ENCODE assay signal across 1 cellular context in the genomic region with DNA sequence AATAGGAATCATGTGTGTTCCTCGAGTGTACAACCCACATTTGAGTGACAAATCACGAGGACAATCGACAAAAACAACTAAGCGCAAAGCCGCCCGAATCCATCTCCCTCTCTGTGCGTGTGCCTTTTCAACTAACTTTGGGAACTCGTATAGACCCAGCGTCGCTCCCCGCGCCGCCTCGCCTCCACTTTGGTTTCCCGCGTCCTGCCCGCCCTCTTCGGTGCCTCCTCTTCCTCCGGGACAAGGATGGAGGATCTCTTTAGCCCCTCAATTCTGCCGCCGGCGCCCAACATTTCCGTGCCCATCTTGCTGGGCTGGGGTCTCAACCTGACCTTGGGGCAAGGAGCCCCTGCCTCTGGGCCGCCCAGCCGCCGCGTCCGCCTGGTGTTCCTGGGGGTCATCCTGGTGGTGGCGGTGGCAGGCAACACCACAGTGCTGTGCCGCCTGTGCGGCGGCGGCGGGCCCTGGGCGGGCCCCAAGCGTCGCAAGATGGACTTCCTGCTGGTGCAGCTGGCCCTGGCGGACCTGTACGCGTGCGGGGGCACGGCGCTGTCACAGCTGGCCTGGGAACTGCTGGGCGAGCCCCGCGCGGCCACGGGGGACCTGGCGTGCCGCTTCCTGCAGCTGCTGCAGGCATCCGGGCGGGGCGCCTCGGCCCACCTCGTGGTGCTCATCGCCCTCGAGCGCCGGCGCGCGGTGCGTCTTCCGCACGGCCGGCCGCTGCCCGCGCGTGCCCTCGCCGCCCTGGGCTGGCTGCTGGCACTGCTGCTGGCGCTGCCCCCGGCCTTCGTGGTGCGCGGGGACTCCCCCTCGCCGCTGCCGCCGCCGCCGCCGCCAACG.
TF ChIP-seq lines count a peak whose summit lies in the region.

A gene (plus strand): TSS at position 58 of the 840 bp plus-strand sequence. CDS start 189 bp downstream, at position 247.

TF ChIP-seq in A549, 52 proteins besides CTCF, POLR2A, EP300 and RAD21 (continued from another document):
- TF ChIP-seq, protein P1, sequence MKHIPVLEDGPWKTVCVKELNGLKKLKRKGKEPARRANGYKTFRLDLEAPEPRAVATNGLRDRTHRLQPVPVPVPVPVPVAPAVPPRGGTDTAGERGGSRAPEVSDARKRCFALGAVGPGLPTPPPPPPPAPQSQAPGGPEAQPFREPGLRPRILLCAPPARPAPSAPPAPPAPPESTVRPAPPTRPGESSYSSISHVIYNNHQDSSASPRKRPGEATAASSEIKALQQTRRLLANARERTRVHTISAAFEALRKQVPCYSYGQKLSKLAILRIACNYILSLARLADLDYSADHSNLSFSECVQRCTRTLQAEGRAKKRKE (CRISPR knock-in tag; IDR thresholded peaks at IDR 0.05; ENCODE audit: low read depth): peak; percentile 79; the same call in 1 of the 2 replicates
- no peak for TF ChIP-seq JUNB (IDR thresholded peaks at IDR 0.05)
- TF ChIP-seq HOXA7 (CRISPR knock-in tag; IDR thresholded peaks at IDR 0.05): no peak
- TF ChIP-seq, protein P2, sequence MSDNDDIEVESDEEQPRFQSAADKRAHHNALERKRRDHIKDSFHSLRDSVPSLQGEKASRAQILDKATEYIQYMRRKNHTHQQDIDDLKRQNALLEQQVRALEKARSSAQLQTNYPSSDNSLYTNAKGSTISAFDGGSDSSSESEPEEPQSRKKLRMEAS (IDR thresholded peaks at IDR 0.05): peak; percentile 94
- TF ChIP-seq POLR2AphosphoS2 (conservative IDR thresholded peaks at IDR 0.05; ENCODE audit: low read length): no peak
